ENCODE assay signal across 8 cellular contexts in genomic region chr20:6142348-6142993, GRCh38. TPM values are rescaled to one million over a fixed set of nuclear protein-coding genes. Genes with fewer than 3 reads are reported as not detected.
DNase-seq lines count a peak whose midpoint lies in the region; ATAC-seq and FAIRE-seq lines count a peak whose summit lies in the region.

No MANE protein-coding gene starts in this region.

- no peaks in the 10 kb centered on the region for H3K36me3 ChIP-seq in HAP-1 (replicated peaks)

- DNase-seq in HAP-1 (ENCODE audit: low spot score in 2 of 2) (peak; percentile 53 to 74), NCI-H1092 treated with DMSO at 0.1 percent for 48 hours (lab: John Stamatoyannopoulos, UW) (peak; percentile 75), SW480 (ENCODE audit: low spot score) (peak; percentile 56), cerebellar cortex (ENCODE audit: low spot score) (peak; percentile 65), left colon (no peak)
- peak; percentile 18 for DNase-seq in stimulated activated CD8-positive, alpha-beta memory T cell treated with anti-CD3 and anti-CD28 coated beads, Interleukin-4, amount 100 ng/mL, for 24 hours (ENCODE audit: low read depth)

- in situ Hi-C loops in HAP-1 (cut with MboI; ENCODE audit: low sequenced_read_pairs): loop anchor here (25.0 kb wide), 1 partner anchor 1145 kb away; no protein-coding TSS in a partner anchor

- peaks cover 1% of the 10 kb centered on the region; the same call in 1 of the 2 replicates for H3K27me3 ChIP-seq in HAP-1 (ENCODE audit: low read depth)

- no peaks in the 10 kb centered on the region for H3K9me3 ChIP-seq in HAP-1

- no peaks in the 10 kb centered on the region for H3K4me1 ChIP-seq in HAP-1

- FAIRE-seq in G401.6 (lab: Jason Lieb, UNC): peak; percentile 78

- intact Hi-C loops in left colon (cut with DNase I, micrococcal nuclease): no loop called here

- no peak overlapping the region for H3K4me3 ChIP-seq in HAP-1

- ATAC-seq in left colon: peak; percentile 73
- no peak for ATAC-seq in HG02840 (IDR thresholded peaks at IDR 0.05; ENCODE audit: low FRiP score, unreplicated experiment)

RNA-seq across cellular contexts. Expression of gene FERMT1, which starts 19.6 kb away (rescaled TPM):
- total RNA-seq in left colon: 10 to 100 TPM; 62.0 to 79.7 TPM

Comparison
In these comparisons a context has a peak if more than half of its experiments do, and no peak if none do; other contexts are left out.
1. DNase-seq: peak in HAP-1 (2 of 2), NCI-H1092 treated with DMSO at 0.1 percent for 48 hours (single experiment), SW480 (single experiment), cerebellar cortex (single experiment) and stimulated activated CD8-positive, alpha-beta memory T cell treated with anti-CD3 and anti-CD28 coated beads, Interleukin-4, amount 100 ng/mL, for 24 hours (single experiment); none in left colon (0 of 2).